In the genomic region with DNA sequence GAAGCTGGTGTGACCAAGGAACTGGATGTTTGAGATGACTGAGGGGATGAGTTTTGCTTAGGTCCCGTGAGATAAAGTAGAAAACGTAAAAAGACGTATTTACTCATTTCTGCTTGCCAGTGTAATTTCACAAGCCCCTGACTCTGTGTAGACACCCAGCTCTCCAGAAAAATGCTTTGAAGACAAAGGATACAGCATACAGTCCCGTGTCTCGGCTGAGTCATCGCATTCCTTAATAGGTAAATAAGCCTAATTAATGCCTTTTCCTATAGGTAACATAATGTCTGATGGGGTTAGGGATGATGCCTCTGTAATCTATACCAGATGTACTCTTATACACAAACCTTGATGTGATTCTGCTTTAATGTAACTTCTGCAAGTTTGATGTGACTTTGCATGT, we compare ENCODE assay signal across 16 cellular contexts. TPM values are rescaled to one million over a fixed set of nuclear protein-coding genes. Genes with fewer than 3 reads are reported as not detected.
"Had no signal": no experiment of that assay in that cellular context is flagged by ENCODE, and none has a peak within 500 bp of the region (broad histone marks: within the 10 kb centered on the region; RNA-seq: fewer than 3 reads in every experiment).

No MANE protein-coding gene starts in this region.

- H3K4me2 ChIP-seq: neural progenitor cell had no signal

- H3K9me3 ChIP-seq: ascending aorta, pancreas, stomach had no signal

- H3K36me3 ChIP-seq: ascending aorta, neural progenitor cell, pancreas, stomach had no signal

- H2AFZ ChIP-seq: neural progenitor cell had no signal

- H3K4me3 ChIP-seq: ascending aorta, neural progenitor cell, pancreas, skin epidermis, stomach had no signal

- ATAC-seq: activated CD4-positive, alpha-beta T cell treated with anti-CD3 and anti-CD28 coated beads for 36 hours; activated CD8-positive, alpha-beta T cell treated with anti-CD3 and anti-CD28 coated beads for 36 hours; activated T-cell treated with anti-CD3 and anti-CD28 coated beads, Interleukin-2, amount 50 U/mL, for 72 hours; pancreas had no signal

- H3K4me1 ChIP-seq: ascending aorta, pancreas had no signal

- H3K27me3 ChIP-seq: ascending aorta, neural progenitor cell, pancreas, stomach had no signal

- H3K9ac ChIP-seq: neural progenitor cell had no signal

- DNase-seq: activated CD4-positive, alpha-beta T cell treated with anti-CD3 and anti-CD28 coated beads for 36 hours; activated CD8-positive, alpha-beta memory T cell treated with anti-CD3 and anti-CD28 coated beads, Interleukin-2, amount 50 U/mL, for 4 hours; activated CD8-positive, alpha-beta T cell treated with anti-CD3 and anti-CD28 coated beads for 36 hours; activated gamma-delta T cell treated with Interleukin-2 at 50 U/mL for 16 hours; activated T-cell treated with anti-CD3 and anti-CD28 coated beads, Interleukin-2, amount 50 U/mL, for 72 hours; effector CD8-positive, alpha-beta T cell; pancreas; stomach had no signal

- H3K27ac ChIP-seq: ascending aorta, epithelial cell of prostate, neural progenitor cell, pancreas, skin epidermis, stomach had no signal

RNA-seq across cellular contexts. Expression of gene S100Z, which starts 20.2 kb away (rescaled TPM):
- total RNA-seq: ascending aorta, cardiac septum, lower leg skin, myocyte, renal cortical epithelial cell had no signal

RNA-seq across cellular contexts. Expression of gene F2RL1, which starts 51.2 kb away (rescaled TPM):
- total RNA-seq: myocyte had no signal
